7 cellular contexts compared by ENCODE assay signal in genomic region chr5:139293504-139294371, GRCh38. TPM values are rescaled to one million over a fixed set of nuclear protein-coding genes. Genes with fewer than 3 reads are reported as not detected.
DNase-seq lines count a peak whose midpoint lies in the region; ATAC-seq, FAIRE-seq and TF ChIP-seq lines count a peak whose summit lies in the region.

TSS of gene MATR3 (plus strand) at chr5:139293740. CDS start at chr5:139307416, 13,676 bp downstream.

- peak; percentile 75 for ATAC-seq in GM18517 (IDR thresholded peaks at IDR 0.05; ENCODE audit: unreplicated experiment)
- peak; percentile 62 for ATAC-seq in HG03060 (IDR thresholded peaks at IDR 0.05; ENCODE audit: low read depth, unreplicated experiment)
- peak; percentile 97 for ATAC-seq in body of pancreas

- H3K27me3 ChIP-seq in body of pancreas (no peaks in the 10 kb centered on the region), sigmoid colon (no peaks in the 10 kb centered on the region)

- peak; percentile 65 for FAIRE-seq in TTC549 (lab: Jason Lieb, UNC)

- peak; percentile 98 to 99 (median 99) for TF ChIP-seq POLR2A in body of pancreas (IDR thresholded peaks at IDR 0.05)
- peak; percentile 98 for TF ChIP-seq POLR2A in sigmoid colon (IDR thresholded peaks at IDR 0.05)

- no peaks in the 10 kb centered on the region for H3K36me3 ChIP-seq in body of pancreas (replicated peaks in 1 of 2; ENCODE audit: insufficient read depth in 1 of 2, low read depth in 2 of 2)
- no peaks in the 10 kb centered on the region for H3K36me3 ChIP-seq in sigmoid colon

- TF ChIP-seq CTCF in body of pancreas (IDR thresholded peaks at IDR 0.05) (peak in 1 of 7 experiments; percentile 3), sigmoid colon (IDR thresholded peaks at IDR 0.05) (no peak)

- H3K27ac ChIP-seq in body of pancreas, result peak within 1 kb of the TSS; percentile 98 to 100 (median 99)
- peak within 1 kb of the TSS; percentile 94 to 100 (median 99) for H3K27ac ChIP-seq in sigmoid colon

- peaks cover 43% of the 10 kb centered on the region for H3K4me1 ChIP-seq in body of pancreas
- peaks cover 0 to 45% (median 39%) of the 10 kb centered on the region in 4 donors for H3K4me1 ChIP-seq in sigmoid colon

- H3K9me3 ChIP-seq in body of pancreas, result no peaks in the 10 kb centered on the region
- H3K9me3 ChIP-seq in sigmoid colon, result no peaks in the 10 kb centered on the region

- 0% methylated on average over 42 to 85 of the region's 88 CpGs for WGBS in body of pancreas, 2 donors
- 0% methylated on average over 88 of the region's 88 CpGs for WGBS in sigmoid colon, 2 donors

- DNase-seq in NCI-H2107 treated with DMSO at 0.1 percent for 48 hours (lab: John Stamatoyannopoulos, UW; ENCODE audit: unreplicated experiment) (peak; percentile 60), body of pancreas (peak; percentile 96 to 97 (median 97)), iPS DF 19.7 (ENCODE audit: low read depth, low spot score) (peak; percentile 77), sigmoid colon (peak; percentile 98)

- peak within 1 kb of the TSS; percentile 51 to 84 for H3K4me3 ChIP-seq in body of pancreas
- peak within 1 kb of the TSS; percentile 70 to 94 (median 72) for H3K4me3 ChIP-seq in sigmoid colon

- TF ChIP-seq EP300 in sigmoid colon (IDR thresholded peaks at IDR 0.05), result peak in 1 of 4 donors; percentile 61

- intact Hi-C loops in body of pancreas (cut with DNase I), result no loop called here
- intact Hi-C loops in sigmoid colon (cut with DNase I), result loop anchor here (2.0 kb wide), 1 partner anchor 47 kb away; the partner anchor contains the start of gene PAIP2

RNA-seq across cellular contexts. Expression of gene MATR3, which starts in this region (rescaled TPM):
- total RNA-seq in body of pancreas, result 100 to 1,000 TPM in 1 of 2 donors, 10 to 100 TPM in 1; 99.2 to 160 TPM
- 100 to 1,000 TPM; 194 to 272 (median 228) TPM for total RNA-seq in sigmoid colon
- polyA plus RNA-seq in sigmoid colon, result 100 to 1,000 TPM in 1 of 3 donors, 10 to 100 TPM in 2; 60.8 to 114 (median 66.1) TPM

Comparison
In these comparisons a context has a peak if more than half of its experiments do, and no peak if none do; other contexts are left out.
1. Peak in every context shown above with its lines: DNase-seq, ATAC-seq, H3K4me3 ChIP-seq and H3K27ac ChIP-seq.